Comparison of ENCODE assay signal across 25 cellular contexts in genomic region chr18:58047556-58047882, GRCh38. TPM values are rescaled to one million over a fixed set of nuclear protein-coding genes. Genes with fewer than 3 reads are reported as not detected.
DNase-seq lines count a peak whose midpoint lies in the region; ATAC-seq, FAIRE-seq and TF ChIP-seq lines count a peak whose summit lies in the region.
"Had no signal": no experiment of that assay in that cellular context is flagged by ENCODE, and none has a peak within 500 bp of the region (broad histone marks: within the 10 kb centered on the region; RNA-seq: fewer than 3 reads in every experiment).

No MANE protein-coding gene starts in this region.

- H3K9me3 Mint-ChIP-seq in Caco-2 (ENCODE audit: unreplicated experiment) (no peaks in the 10 kb centered on the region), progenitor cell of endocrine pancreas (ENCODE audit: low read depth) (no peaks in the 10 kb centered on the region), T-cell (no peaks in the 10 kb centered on the region)
- H3K9me3 Mint-ChIP-seq in CD8-positive, alpha-beta T cell: no peaks in the 10 kb centered on the region
- H3K9me3 Mint-ChIP-seq in activated CD8-positive, alpha-beta T cell treated with anti-CD3 and anti-CD28 coated beads, Interleukin-2, amount 10 ng/mL, durations not matched to agents 7 days and 5 days (ENCODE audit: insufficient read depth): no peaks in the 10 kb centered on the region
- H3K9me3 Mint-ChIP-seq: activated CD4-positive, alpha-beta memory T cell treated with anti-CD3 and anti-CD28 coated beads for 36 hours; immature natural killer cell had no signal

- H3K27ac ChIP-seq in ascending aorta (peak overlapping the region; percentile 2 to 29), kidney (ENCODE audit: low read depth in 2 of 2, low read length in 2 of 2) (peak overlapping the region; percentile 23 to 55)
- H3K27ac ChIP-seq in CD8-positive, alpha-beta T cell (ENCODE audit: low read depth, low read length): no peak overlapping the region
- H3K27ac ChIP-seq: HL-60, left lung, RWPE1 had no signal

- peak overlapping the region; percentile 90 for H3K4me3 Mint-ChIP-seq in Caco-2 (ENCODE audit: unreplicated experiment)
- H3K4me3 Mint-ChIP-seq in progenitor cell of endocrine pancreas (ENCODE audit: low read depth): peak overlapping the region; percentile 97
- H3K4me3 Mint-ChIP-seq in CD8-positive, alpha-beta T cell: no peak overlapping the region
- H3K4me3 Mint-ChIP-seq in activated CD8-positive, alpha-beta T cell treated with anti-CD3 and anti-CD28 coated beads, Interleukin-2, amount 10 ng/mL, durations not matched to agents 7 days and 5 days: no peak overlapping the region
- H3K4me3 Mint-ChIP-seq in T-cell: no peak overlapping the region
- H3K4me3 Mint-ChIP-seq: activated CD4-positive, alpha-beta memory T cell treated with anti-CD3 and anti-CD28 coated beads for 36 hours had no signal

- H3K9me3 ChIP-seq in Caco-2 (no peaks in the 10 kb centered on the region), ascending aorta (no peaks in the 10 kb centered on the region), kidney (ENCODE audit: control insufficient read depth in 1 of 2, low read length in 2 of 2) (no peaks in the 10 kb centered on the region)
- H3K9me3 ChIP-seq in CD8-positive, alpha-beta T cell (ENCODE audit: low read length): no peaks in the 10 kb centered on the region
- H3K9me3 ChIP-seq: adrenal gland, left lung, upper lobe of left lung had no signal

- H3K36me3 ChIP-seq in Caco-2 (ENCODE audit: control insufficient read depth, insufficient read depth, low read length) (no peaks in the 10 kb centered on the region), ascending aorta (no peaks in the 10 kb centered on the region), kidney (ENCODE audit: control insufficient read depth in 1 of 2, insufficient read depth in 2 of 2, low read length in 2 of 2) (no peaks in the 10 kb centered on the region)
- no peaks in the 10 kb centered on the region for H3K36me3 ChIP-seq in CD8-positive, alpha-beta T cell (ENCODE audit: insufficient read depth, low read length)
- H3K36me3 ChIP-seq: adrenal gland, left lung, upper lobe of left lung had no signal

- H3K4me1 ChIP-seq in Caco-2 (no peaks in the 10 kb centered on the region), ascending aorta (peaks cover 0 to 10% of the 10 kb centered on the region in 2 donors), kidney (ENCODE audit: control insufficient read depth in 1 of 2, insufficient read depth in 1 of 2, low read depth in 1 of 2, low read length in 2 of 2) (peaks cover 4 to 11% of the 10 kb centered on the region in 2 donors)
- H3K4me1 ChIP-seq in CD8-positive, alpha-beta T cell (ENCODE audit: insufficient read depth, low read length): peaks cover 14% of the 10 kb centered on the region

- no peak overlapping the region for H3K4me3 ChIP-seq in Caco-2 (ENCODE audit: low read depth, low read length)
- H3K4me3 ChIP-seq in ascending aorta: peak overlapping the region in 1 of 2 donors; percentile 97
- peak overlapping the region; percentile 40 to 85 for H3K4me3 ChIP-seq in kidney (ENCODE audit: low read length in 2 of 2)
- no peak overlapping the region for H3K4me3 ChIP-seq in CD8-positive, alpha-beta T cell (ENCODE audit: low read depth, low read length)
- H3K4me3 ChIP-seq: adrenal gland had no signal

- ATAC-seq in CD8-positive, alpha-beta T cell: no peak
- no peak for ATAC-seq in activated CD8-positive, alpha-beta T cell treated with anti-CD3 and anti-CD28 coated beads, Interleukin-2, amount 10 ng/mL, durations not matched to agents 7 days and 5 days
- ATAC-seq in T-cell (replicated peaks in 1 of 4) (no peak), GM18867 (IDR thresholded peaks at IDR 0.05; ENCODE audit: unreplicated experiment) (no peak)
- ATAC-seq: left lung; stimulated activated naive CD8-positive, alpha-beta T cell treated with anti-CD3 and anti-CD28 coated beads, Interleukin-15, Interleukin-2, amounts not matched to agents 100 U/mL and 50 U/mL, for 24 hours had no signal

- BruUV-seq in Caco-2 (replicated peaks; lab: Mats Ljungman, UMichigan): no TSS peak

- H3K9ac ChIP-seq in kidney (ENCODE audit: low read length in 2 of 2): peak overlapping the region in 1 of 2 donors; percentile 24

- H3K4me1 Mint-ChIP-seq in Caco-2 (ENCODE audit: low read depth, unreplicated experiment) (peaks cover 21% of the 10 kb centered on the region), progenitor cell of endocrine pancreas (ENCODE audit: low read depth) (peaks cover 46% of the 10 kb centered on the region), T-cell (peaks cover 26 to 31% (median 31%) of the 10 kb centered on the region in 3 donors)
- H3K4me1 Mint-ChIP-seq in CD8-positive, alpha-beta T cell (ENCODE audit: low read depth): peaks cover 32% of the 10 kb centered on the region
- H3K4me1 Mint-ChIP-seq in activated CD8-positive, alpha-beta T cell treated with anti-CD3 and anti-CD28 coated beads, Interleukin-2, amount 10 ng/mL, durations not matched to agents 7 days and 5 days (ENCODE audit: low read depth): peaks cover 27% of the 10 kb centered on the region

- H3K27me3 Mint-ChIP-seq in Caco-2 (ENCODE audit: insufficient read depth, unreplicated experiment) (no peaks in the 10 kb centered on the region), progenitor cell of endocrine pancreas (no peaks in the 10 kb centered on the region), T-cell (peaks cover 0 to 12% of the 10 kb centered on the region in 2 donors)
- H3K27me3 Mint-ChIP-seq in CD8-positive, alpha-beta T cell (ENCODE audit: low read depth): peaks cover 2% of the 10 kb centered on the region
- peaks cover 25% of the 10 kb centered on the region for H3K27me3 Mint-ChIP-seq in activated CD8-positive, alpha-beta T cell treated with anti-CD3 and anti-CD28 coated beads, Interleukin-2, amount 10 ng/mL, durations not matched to agents 7 days and 5 days (ENCODE audit: low read depth)

- no peak for FAIRE-seq in kidney (lab: Jason Lieb, UNC)
- FAIRE-seq: A204.1, H54 had no signal

- intact Hi-C loops in Caco-2 (cut with micrococcal nuclease; ENCODE audit: unreplicated experiment) (loop anchor here (5.0 kb wide), 1 partner anchor 40 kb away; no protein-coding TSS in a partner anchor), ascending aorta (cut with DNase I) (loop anchor here (5.0 to 10.0 kb wide), 3 partner anchors 243 to 717 kb away; partner anchors contain the start of gene ATP8B1), kidney (cut with DNase I) (no loop called here)
- intact Hi-C loops in CD8-positive, alpha-beta T cell (cut with DNase I, micrococcal nuclease): loop anchor here in 1 of 2 experiments (10.0 kb wide), 2 partner anchors 277 to 627 kb away; partner anchors contain the start of gene MALT1

- DNase-seq in Caco-2 (no peak), ascending aorta (ENCODE audit: low spot score in 2 of 2) (no peak), kidney (no peak), progenitor cell of endocrine pancreas (ENCODE audit: low spot score, unreplicated experiment) (no peak), T-cell (no peak)
- DNase-seq in CD8-positive, alpha-beta T cell: no peak
- DNase-seq in activated CD8-positive, alpha-beta T cell treated with anti-CD3 and anti-CD28 coated beads, Interleukin-2, amount 10 ng/mL, durations not matched to agents 7 days and 5 days: no peak
- DNase-seq: activated CD4-positive, alpha-beta memory T cell treated with anti-CD3 and anti-CD28 coated beads for 36 hours; activated CD4-positive, CD25-positive, alpha-beta regulatory T cell; activated T-cell treated with anti-CD3 and anti-CD28 coated beads, Interleukin-2, amount 50 U/mL, for 1 hour; dermis blood vessel endothelial cell; immature natural killer cell; left lung; NCI-H2081 treated with DMSO at 0.1 percent for 48 hours; stimulated activated CD4-positive, alpha-beta T cell treated with anti-CD3 and anti-CD28 coated beads, Interleukin-12 subunit alpha, Interleukin-12 subunit beta, amount 100 ng/mL, for 4 hours; stimulated activated CD4-positive, alpha-beta T cell treated with anti-CD3 and anti-CD28 coated beads, Interleukin-4, amount 100 ng/mL, for 4 hours; stimulated activated naive CD8-positive, alpha-beta T cell treated with anti-CD3 and anti-CD28 coated beads, Interleukin-15, Interleukin-2, amounts not matched to agents 100 U/mL and 50 U/mL, for 24 hours; T-helper 9 cell; upper lobe of left lung had no signal

- H3K27ac Mint-ChIP-seq in Caco-2 (ENCODE audit: unreplicated experiment) (no peak overlapping the region), progenitor cell of endocrine pancreas (peak overlapping the region; percentile 100), T-cell (no peak overlapping the region)
- no peak overlapping the region for H3K27ac Mint-ChIP-seq in CD8-positive, alpha-beta T cell
- H3K27ac Mint-ChIP-seq in activated CD8-positive, alpha-beta T cell treated with anti-CD3 and anti-CD28 coated beads, Interleukin-2, amount 10 ng/mL, durations not matched to agents 7 days and 5 days: no peak overlapping the region
- H3K27ac Mint-ChIP-seq: activated CD4-positive, alpha-beta memory T cell treated with anti-CD3 and anti-CD28 coated beads for 36 hours; immature natural killer cell had no signal

- CTCF ChIA-PET in Caco-2 (lab: Charles Lee): no interaction called here
- CTCF ChIA-PET in CD8-positive, alpha-beta T cell (lab: Charles Lee): interaction anchor here (2.3 kb wide), 1 partner anchor 74 kb away, joined by 5 read pairs; no protein-coding TSS in a partner anchor
- CTCF ChIA-PET in activated CD8-positive, alpha-beta T cell treated with anti-CD3 and anti-CD28 coated beads, Interleukin-2, amount 10 ng/mL, durations not matched to agents 7 days and 5 days (lab: Charles Lee): no interaction called here
- CTCF ChIA-PET in T-cell (lab: Charles Lee): no interaction called here

- H3K36me3 Mint-ChIP-seq in Caco-2 (ENCODE audit: insufficient read depth, unreplicated experiment) (peaks cover 11% of the 10 kb centered on the region), progenitor cell of endocrine pancreas (ENCODE audit: insufficient read depth) (no peaks in the 10 kb centered on the region), T-cell (no peaks in the 10 kb centered on the region)
- H3K36me3 Mint-ChIP-seq in CD8-positive, alpha-beta T cell: peaks cover 11% of the 10 kb centered on the region
- H3K36me3 Mint-ChIP-seq in activated CD8-positive, alpha-beta T cell treated with anti-CD3 and anti-CD28 coated beads, Interleukin-2, amount 10 ng/mL, durations not matched to agents 7 days and 5 days (ENCODE audit: low read depth): no peaks in the 10 kb centered on the region
- H3K36me3 Mint-ChIP-seq: activated CD4-positive, alpha-beta memory T cell treated with anti-CD3 and anti-CD28 coated beads for 36 hours; immature natural killer cell had no signal

- H3K27me3 ChIP-seq in Caco-2 (replicated peaks; ENCODE audit: control insufficient read depth, insufficient read depth, low read length) (no peaks in the 10 kb centered on the region), ascending aorta (no peaks in the 10 kb centered on the region)
- H3K27me3 ChIP-seq in CD8-positive, alpha-beta T cell (ENCODE audit: insufficient read depth, low read length): no peaks in the 10 kb centered on the region
- H3K27me3 ChIP-seq: adrenal gland had no signal

- TF ChIP-seq CTCF in Caco-2 (IDR thresholded peaks at IDR 0.05; ENCODE audit: insufficient read depth in 1 of 2, low read depth in 1 of 2, low read length in 1 of 2, severe bottlenecking in 1 of 2, unreplicated experiment in 1 of 2) (no peak), ascending aorta (IDR thresholded peaks at IDR 0.05) (no peak), kidney (IDR thresholded peaks at IDR 0.05; ENCODE audit: borderline replicate concordance, extremely low read depth, insufficient read depth) (no peak), progenitor cell of endocrine pancreas (IDR thresholded peaks at IDR 0.05; ENCODE audit: unreplicated experiment) (no peak)
- TF ChIP-seq CTCF in CD8-positive, alpha-beta T cell (IDR thresholded peaks at IDR 0.05): no peak

- POLR2A ChIA-PET in Caco-2 (lab: Charles Lee) (no interaction called here), T-cell (lab: Charles Lee) (no interaction called here)
- POLR2A ChIA-PET in CD8-positive, alpha-beta T cell (lab: Charles Lee): no interaction called here
- POLR2A ChIA-PET in activated CD8-positive, alpha-beta T cell treated with anti-CD3 and anti-CD28 coated beads, Interleukin-2, amount 10 ng/mL, durations not matched to agents 7 days and 5 days (lab: Charles Lee): no interaction called here

RNA-seq across cellular contexts. Expression of gene NEDD4L, which starts 3.5 kb away (rescaled TPM):
- total RNA-seq in Caco-2 (2022) (84.4 and 85.4 TPM in 2 replicates), ascending aorta (15.6 TPM), kidney (90.8 TPM), progenitor cell of endocrine pancreas (152 and 162 TPM in 2 replicates), T-cell (10 to 100 TPM in 2 of 5 donors, 1 to 10 TPM in 3; 4.4 to 10.7 (median 6.7) TPM)
- polyA plus RNA-seq in kidney (ENCODE audit: insufficient read depth, low read depth, low replicate concordance): 95.7 TPM
- 10 to 100 TPM; 10.0 to 10.9 TPM for total RNA-seq in CD8-positive, alpha-beta T cell
- total RNA-seq in activated CD8-positive, alpha-beta T cell treated with anti-CD3 and anti-CD28 coated beads, Interleukin-2, amount 10 ng/mL, durations not matched to agents 7 days and 5 days: 1 to 10 TPM; 3.4 to 4.3 TPM

Comparison
In these comparisons a context has a peak if more than half of its experiments do, and no peak if none do; other contexts are left out.
1. H3K4me3 ChIP-seq: peak in kidney (2 of 2); none in Caco-2 (single experiment) and CD8-positive, alpha-beta T cell (single experiment).
2. H3K4me3 Mint-ChIP-seq: peak in Caco-2 (single experiment) and progenitor cell of endocrine pancreas (single experiment); none in CD8-positive, alpha-beta T cell (single experiment), activated CD8-positive, alpha-beta T cell treated with anti-CD3 and anti-CD28 coated beads, Interleukin-2, amount 10 ng/mL, durations not matched to agents 7 days and 5 days (single experiment) and T-cell (0 of 3).